In the genomic region with DNA sequence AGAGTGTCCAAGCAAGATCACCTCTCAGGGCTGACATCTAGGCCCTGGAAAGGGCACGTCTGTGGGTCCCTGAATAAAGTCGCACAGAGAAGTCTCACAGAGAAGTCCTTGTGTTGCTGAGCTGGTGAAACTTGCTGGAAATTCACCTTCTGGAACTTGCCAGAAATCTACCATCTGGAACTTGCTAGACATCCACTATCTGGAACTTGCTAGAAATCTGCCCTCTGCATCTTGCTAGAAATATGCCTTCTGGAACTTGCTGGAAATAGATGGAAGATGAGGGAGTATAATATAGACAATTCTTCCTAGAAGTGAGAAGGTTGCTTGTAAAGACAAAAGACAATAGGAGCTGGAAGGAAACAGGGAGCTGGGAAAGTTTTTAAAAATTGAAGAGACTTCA, we compare ENCODE assay signal across 23 cellular contexts.
"Had no signal": no experiment of that assay in that cellular context is flagged by ENCODE, and none has a peak within 500 bp of the region (broad histone marks: within the 10 kb centered on the region; RNA-seq: fewer than 3 reads in every experiment).

No MANE protein-coding gene starts in this region.

- FAIRE-seq: islet of Langerhans had no signal

- ATAC-seq: activated CD4-positive, alpha-beta T cell treated with anti-CD3 and anti-CD28 coated beads for 36 hours; activated T-cell treated with anti-CD3 and anti-CD28 coated beads, Interleukin-2, amount 50 U/mL, for 72 hours; gastroesophageal sphincter; right cardiac atrium; stimulated activated naive CD8-positive, alpha-beta T cell treated with anti-CD3 and anti-CD28 coated beads, Interleukin-15, Interleukin-2, amounts not matched to agents 100 U/mL and 50 U/mL, for 24 hours; WTC11 had no signal

- H3K27me3 ChIP-seq: esophagus muscularis mucosa, gastroesophageal sphincter, pancreas had no signal

- H3K27ac ChIP-seq: esophagus muscularis mucosa, gastroesophageal sphincter had no signal

- H3K27me3 Mint-ChIP-seq: activated CD4-positive, alpha-beta memory T cell treated with anti-CD3 and anti-CD28 coated beads for 36 hours; memory B cell had no signal

- H3K4me3 Mint-ChIP-seq: activated CD4-positive, alpha-beta memory T cell treated with anti-CD3 and anti-CD28 coated beads for 36 hours; activated CD4-positive, alpha-beta T cell treated with anti-CD3 and anti-CD28 coated beads for 36 hours; activated naive CD4-positive, alpha-beta T cell treated with anti-CD3 and anti-CD28 coated beads, Interleukin-2, amount 10 ng/mL, durations not matched to agents 7 days and 5 days; activated T-cell treated with anti-CD3 and anti-CD28 coated beads, Interleukin-2, amount 50 U/mL, for 72 hours; memory B cell; nephron progenitor cell; WTC11 had no signal

- H3K4me3 ChIP-seq: esophagus muscularis mucosa, gastroesophageal sphincter, mucosa of descending colon, pancreas had no signal

- H3K36me3 ChIP-seq: esophagus muscularis mucosa, gastroesophageal sphincter, pancreas had no signal

- H3K36me3 Mint-ChIP-seq: activated CD4-positive, alpha-beta memory T cell treated with anti-CD3 and anti-CD28 coated beads for 36 hours; activated naive CD4-positive, alpha-beta T cell treated with anti-CD3 and anti-CD28 coated beads, Interleukin-2, amount 10 ng/mL, durations not matched to agents 7 days and 5 days; WTC11 had no signal

- DNase-seq: activated CD4-positive, alpha-beta memory T cell treated with anti-CD3 and anti-CD28 coated beads for 36 hours; activated CD4-positive, alpha-beta T cell treated with anti-CD3 and anti-CD28 coated beads for 36 hours; activated effector memory CD4-positive, alpha-beta T cell treated with anti-CD3 and anti-CD28 coated beads, Interleukin-2, amount 50 U/mL, for 16 hours; activated naive CD4-positive, alpha-beta T cell treated with anti-CD3 and anti-CD28 coated beads, Interleukin-2, amount 10 ng/mL, durations not matched to agents 7 days and 5 days; activated T-cell treated with anti-CD3 and anti-CD28 coated beads, Interleukin-2, amount 50 U/mL, for 72 hours; amygdala; dermis blood vessel endothelial cell; effector CD8-positive, alpha-beta T cell; head of caudate nucleus; hypothalamus; nephron progenitor cell; pancreas; right cardiac atrium; stimulated activated CD4-positive, alpha-beta T cell treated with anti-CD3 and anti-CD28 coated beads, Interleukin-12 subunit alpha, Interleukin-12 subunit beta, amount 100 ng/mL, for 4 hours; stimulated activated CD4-positive, alpha-beta T cell treated with anti-CD3 and anti-CD28 coated beads, Interleukin-4, amount 100 ng/mL, for 4 hours; stimulated activated naive CD8-positive, alpha-beta T cell treated with anti-CD3 and anti-CD28 coated beads, Interleukin-15, Interleukin-2, amounts not matched to agents 100 U/mL and 50 U/mL, for 24 hours; T-helper 9 cell had no signal

- H3K9me3 ChIP-seq: esophagus muscularis mucosa, gastroesophageal sphincter, mucosa of descending colon, pancreas had no signal

- H3K9me3 Mint-ChIP-seq: activated CD4-positive, alpha-beta memory T cell treated with anti-CD3 and anti-CD28 coated beads for 36 hours; activated naive CD4-positive, alpha-beta T cell treated with anti-CD3 and anti-CD28 coated beads, Interleukin-2, amount 10 ng/mL, durations not matched to agents 7 days and 5 days; activated T-cell treated with anti-CD3 and anti-CD28 coated beads, Interleukin-2, amount 50 U/mL, for 72 hours; memory B cell; nephron progenitor cell; WTC11 had no signal

- H3K27ac Mint-ChIP-seq: activated CD4-positive, alpha-beta memory T cell treated with anti-CD3 and anti-CD28 coated beads for 36 hours; activated CD4-positive, alpha-beta T cell treated with anti-CD3 and anti-CD28 coated beads for 36 hours; activated naive CD4-positive, alpha-beta T cell treated with anti-CD3 and anti-CD28 coated beads, Interleukin-2, amount 10 ng/mL, durations not matched to agents 7 days and 5 days; activated T-cell treated with anti-CD3 and anti-CD28 coated beads, Interleukin-2, amount 50 U/mL, for 72 hours; memory B cell; nephron progenitor cell; WTC11 had no signal
